28 cellular contexts compared by ENCODE assay signal in the genomic region with DNA sequence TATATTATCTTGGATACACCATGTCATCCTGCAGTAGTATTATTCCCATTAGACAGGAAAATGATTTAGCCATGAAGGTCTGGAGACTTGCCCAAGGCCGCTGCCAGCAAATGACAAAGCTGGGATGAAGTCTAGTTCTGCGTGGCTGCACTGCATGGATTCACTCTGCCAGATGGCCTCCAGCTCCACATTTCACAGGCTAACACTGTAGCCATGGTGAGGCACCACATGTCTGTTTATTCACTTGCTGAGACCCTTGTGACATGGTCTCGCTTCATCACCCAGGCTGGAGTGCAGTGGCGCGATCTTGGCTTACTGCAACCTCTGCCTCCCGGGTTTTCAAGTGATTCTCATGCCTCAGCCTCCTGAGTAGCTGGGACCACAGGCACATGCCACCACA. TPM values are rescaled to one million over a fixed set of nuclear protein-coding genes. Genes with fewer than 3 reads are reported as not detected.
DNase-seq lines count a peak whose midpoint lies in the region; ATAC-seq and TF ChIP-seq lines count a peak whose summit lies in the region.
"Had no signal": no experiment of that assay in that cellular context is flagged by ENCODE, and none has a peak within 500 bp of the region (broad histone marks: within the 10 kb centered on the region; RNA-seq: fewer than 3 reads in every experiment).

No MANE protein-coding gene starts in this region.

- H3K4me1 ChIP-seq in upper lobe of right lung = no peaks in the 10 kb centered on the region
- H3K4me1 ChIP-seq: A549, breast epithelium, colonic mucosa, esophagus squamous epithelium, gastroesophageal sphincter, right lobe of liver, testis, vagina had no signal

- no peak overlapping the region for H3K4me3 ChIP-seq in upper lobe of right lung
- H3K4me3 ChIP-seq: A549, breast epithelium, colonic mucosa, esophagus squamous epithelium, gastroesophageal sphincter, ovary, right lobe of liver, testis, vagina had no signal

- no peaks in the 10 kb centered on the region for H3K9me3 ChIP-seq in upper lobe of right lung
- H3K9me3 ChIP-seq: A549, breast epithelium, colonic mucosa, esophagus squamous epithelium, gastroesophageal sphincter, ovary, right lobe of liver, testis, vagina had no signal

- no peak overlapping the region for H3K27ac ChIP-seq in upper lobe of right lung
- H3K27ac ChIP-seq: A549, breast epithelium, colonic mucosa, esophagus squamous epithelium, gastroesophageal sphincter, ovary, right lobe of liver, testis, vagina had no signal

- H3K27me3 ChIP-seq in upper lobe of right lung = no peaks in the 10 kb centered on the region
- H3K27me3 ChIP-seq: breast epithelium, colonic mucosa, gastroesophageal sphincter, ovary, right lobe of liver, testis, vagina had no signal

- ATAC-seq in upper lobe of right lung = no peak
- ATAC-seq in GM21717 (IDR thresholded peaks at IDR 0.05; ENCODE audit: unreplicated experiment) = no peak
- ATAC-seq: A549; effector memory CD8-positive, alpha-beta T cell; gastroesophageal sphincter; natural killer cell treated with Interleukin-12 subunit alpha and Interleukin-12 subunit beta and Interleukin-15 and Interleukin-18, amount 100 ng/mL, for 72 hours; Panc1; right lobe of liver had no signal

- no peaks in the 10 kb centered on the region for H3K36me3 ChIP-seq in upper lobe of right lung
- H3K36me3 ChIP-seq: breast epithelium, colonic mucosa, esophagus squamous epithelium, gastroesophageal sphincter, ovary, right lobe of liver, vagina had no signal

- intact Hi-C loops in upper lobe of right lung (cut with DNase I) = no loop called here

- DNase-seq in NCI-H2196 (lab: John Stamatoyannopoulos, UW; ENCODE audit: unreplicated experiment) (peak; percentile 18), NCI-H2196 treated with DMSO at 0.1 percent for 48 hours (lab: John Stamatoyannopoulos, UW; ENCODE audit: unreplicated experiment) (no peak), NCI-H1694 treated with DMSO at 0.1 percent for 48 hours (lab: John Stamatoyannopoulos, UW) (peak; percentile 96), SK-N-DZ (ENCODE audit: low spot score) (peak; percentile 58), left kidney (ENCODE audit: low read depth, low spot score) (peak; percentile 76), upper lobe of right lung (no peak), putamen (ENCODE audit: low spot score) (no peak)
- DNase-seq: activated CD4-positive, alpha-beta T cell treated with anti-CD3 and anti-CD28 coated beads, Interleukin-2, amount 10 ng/mL, durations not matched to agents 24 days and 14 days; activated naive CD4-positive, alpha-beta T cell treated with Interleukin-2 at 50 U/mL for 16 hours; activated T-cell treated with anti-CD3 and anti-CD28 coated beads, Interleukin-2, amount 50 U/mL, for 48 hours; colonic mucosa; effector memory CD8-positive, alpha-beta T cell; esophagus squamous epithelium; HCEC 1CT; NCI-H1048; ovary; right lobe of liver; stimulated activated naive CD4-positive, alpha-beta T cell treated with Interleukin-2 at 50 U/mL for 16 hours; testis had no signal

- TF ChIP-seq CTCF in upper lobe of right lung (IDR thresholded peaks at IDR 0.05) = no peak

RNA-seq across cellular contexts. Expression of gene SCG2, which starts 31.5 kb away (rescaled TPM):
- 54.6 and 64.5 TPM in 2 replicates for polyA plus RNA-seq in SK-N-DZ (2014; cell fraction: cytosol; rRNA removed)
- 22.2 and 22.7 TPM in 2 replicates for polyA plus RNA-seq in SK-N-DZ (2014; cell fraction: nucleus; rRNA removed)
- total RNA-seq in upper lobe of right lung = 0.61 TPM
- total RNA-seq: activated CD4-positive, alpha-beta T cell treated with anti-CD3 and anti-CD28 coated beads, Interleukin-2, amount 10 ng/mL, durations not matched to agents 24 days and 14 days; liver; right lobe of liver; T-helper 1 cell treated with Interleukin-12 subunit alpha and Interleukin-12 subunit beta and Interleukin-4 antibody, amounts not matched to agents 30 ng/mL and 1 ng/mL, for 36 hours had no signal
- polyA plus RNA-seq: liver had no signal

Comparison
In these comparisons a context has a peak if more than half of its experiments do, and no peak if none do; other contexts are left out.
1. DNase-seq: peak in NCI-H2196 (single experiment), NCI-H1694 treated with DMSO at 0.1 percent for 48 hours (single experiment), SK-N-DZ (single experiment) and left kidney (single experiment); none in NCI-H2196 treated with DMSO at 0.1 percent for 48 hours (single experiment), upper lobe of right lung (single experiment) and putamen (single experiment).